1 cellular context compared by ENCODE assay signal in the genomic region with DNA sequence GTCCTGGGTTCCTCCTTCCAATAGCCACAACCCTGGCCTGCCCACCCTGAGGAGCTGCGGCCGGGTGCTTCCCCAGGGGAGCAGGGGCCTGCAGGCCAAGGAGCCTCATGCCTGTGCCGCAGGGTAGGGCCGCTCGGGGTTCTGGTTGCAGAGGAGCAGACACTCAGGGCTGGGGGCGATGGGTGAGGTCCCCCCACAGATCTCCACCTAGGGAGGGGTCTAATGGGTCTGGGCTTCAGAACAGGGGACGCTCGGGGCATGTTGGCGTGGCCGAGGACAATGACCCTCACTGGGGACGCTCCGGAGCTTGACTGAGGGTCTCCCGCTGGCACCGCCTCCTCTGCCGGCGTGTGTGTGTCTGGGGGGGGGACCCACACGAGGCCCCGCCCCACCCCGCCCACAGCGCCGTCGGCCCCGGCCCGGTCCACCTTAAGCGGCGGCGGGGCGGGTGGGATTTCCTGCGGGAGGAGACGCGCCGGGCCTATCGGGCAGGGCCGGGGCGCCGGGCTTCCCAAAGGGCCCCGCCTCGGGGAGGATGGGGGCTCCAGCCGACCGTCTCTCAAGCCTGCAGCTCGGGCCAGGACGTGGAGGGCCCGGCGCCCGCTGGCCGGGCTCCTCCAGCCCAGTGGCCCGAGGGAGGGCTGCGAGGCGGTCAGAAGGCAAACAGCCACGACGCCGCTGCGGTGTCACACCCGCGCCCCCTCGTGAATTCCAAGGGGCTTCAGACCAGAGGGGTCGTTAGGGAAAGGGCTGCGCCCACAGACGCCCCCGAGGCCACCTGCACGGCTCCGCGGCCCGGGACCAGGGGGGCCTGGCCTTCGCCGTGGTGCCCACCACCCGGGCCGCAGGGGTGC.
TF ChIP-seq lines count a peak whose summit lies in the region.

No MANE protein-coding gene starts in this region.

TF ChIP-seq in K562, 482 proteins besides CTCF, POLR2A, EP300 and RAD21 (continued from another document and continues in another):
- TF ChIP-seq, protein P1, sequence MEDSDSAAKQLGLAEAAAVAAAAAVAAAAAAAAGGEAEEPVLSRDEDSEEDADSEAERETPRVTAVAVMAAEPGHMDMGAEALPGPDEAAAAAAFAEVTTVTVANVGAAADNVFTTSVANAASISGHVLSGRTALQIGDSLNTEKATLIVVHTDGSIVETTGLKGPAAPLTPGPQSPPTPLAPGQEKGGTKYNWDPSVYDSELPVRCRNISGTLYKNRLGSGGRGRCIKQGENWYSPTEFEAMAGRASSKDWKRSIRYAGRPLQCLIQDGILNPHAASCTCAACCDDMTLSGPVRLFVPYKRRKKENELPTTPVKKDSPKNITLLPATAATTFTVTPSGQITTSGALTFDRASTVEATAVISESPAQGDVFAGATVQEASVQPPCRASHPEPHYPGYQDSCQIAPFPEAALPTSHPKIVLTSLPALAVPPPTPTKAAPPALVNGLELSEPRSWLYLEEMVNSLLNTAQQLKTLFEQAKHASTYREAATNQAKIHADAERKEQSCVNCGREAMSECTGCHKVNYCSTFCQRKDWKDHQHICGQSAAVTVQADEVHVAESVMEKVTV (CRISPR knock-in tag; IDR thresholded peaks at IDR 0.05) = no peak
- TF ChIP-seq, protein P2, sequence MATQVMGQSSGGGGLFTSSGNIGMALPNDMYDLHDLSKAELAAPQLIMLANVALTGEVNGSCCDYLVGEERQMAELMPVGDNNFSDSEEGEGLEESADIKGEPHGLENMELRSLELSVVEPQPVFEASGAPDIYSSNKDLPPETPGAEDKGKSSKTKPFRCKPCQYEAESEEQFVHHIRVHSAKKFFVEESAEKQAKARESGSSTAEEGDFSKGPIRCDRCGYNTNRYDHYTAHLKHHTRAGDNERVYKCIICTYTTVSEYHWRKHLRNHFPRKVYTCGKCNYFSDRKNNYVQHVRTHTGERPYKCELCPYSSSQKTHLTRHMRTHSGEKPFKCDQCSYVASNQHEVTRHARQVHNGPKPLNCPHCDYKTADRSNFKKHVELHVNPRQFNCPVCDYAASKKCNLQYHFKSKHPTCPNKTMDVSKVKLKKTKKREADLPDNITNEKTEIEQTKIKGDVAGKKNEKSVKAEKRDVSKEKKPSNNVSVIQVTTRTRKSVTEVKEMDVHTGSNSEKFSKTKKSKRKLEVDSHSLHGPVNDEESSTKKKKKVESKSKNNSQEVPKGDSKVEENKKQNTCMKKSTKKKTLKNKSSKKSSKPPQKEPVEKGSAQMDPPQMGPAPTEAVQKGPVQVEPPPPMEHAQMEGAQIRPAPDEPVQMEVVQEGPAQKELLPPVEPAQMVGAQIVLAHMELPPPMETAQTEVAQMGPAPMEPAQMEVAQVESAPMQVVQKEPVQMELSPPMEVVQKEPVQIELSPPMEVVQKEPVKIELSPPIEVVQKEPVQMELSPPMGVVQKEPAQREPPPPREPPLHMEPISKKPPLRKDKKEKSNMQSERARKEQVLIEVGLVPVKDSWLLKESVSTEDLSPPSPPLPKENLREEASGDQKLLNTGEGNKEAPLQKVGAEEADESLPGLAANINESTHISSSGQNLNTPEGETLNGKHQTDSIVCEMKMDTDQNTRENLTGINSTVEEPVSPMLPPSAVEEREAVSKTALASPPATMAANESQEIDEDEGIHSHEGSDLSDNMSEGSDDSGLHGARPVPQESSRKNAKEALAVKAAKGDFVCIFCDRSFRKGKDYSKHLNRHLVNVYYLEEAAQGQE (CRISPR knock-in tag; IDR thresholded peaks at IDR 0.05; ENCODE audit: low read depth) = peak; percentile 76
- TF ChIP-seq ZNF324 (CRISPR knock-in tag; IDR thresholded peaks at IDR 0.05) (no peak), CSDE1 (IDR thresholded peaks at IDR 0.05) (no peak), ZNF140 (CRISPR knock-in tag; IDR thresholded peaks at IDR 0.05) (no peak), MBD2 (IDR thresholded peaks at IDR 0.05; ENCODE audit: borderline replicate concordance, low read depth) (peak; percentile 52; the same call in 1 of the 2 replicates), ZNF830 (CRISPR knock-in tag; IDR thresholded peaks at IDR 0.05) (no peak), WHSC1 (IDR thresholded peaks at IDR 0.05; ENCODE audit: low read length) (no peak), NEUROD1 (IDR thresholded peaks at IDR 0.05; ENCODE audit: borderline replicate concordance, low read depth, low read length, partially characterized antibody) (peak; percentile 91), ZNF699 (CRISPR knock-in tag; IDR thresholded peaks at IDR 0.05; ENCODE audit: insufficient replicate concordance) (peak; percentile 83), ZNF766 (CRISPR knock-in tag; conservative IDR thresholded peaks at IDR 0.05) (no peak), MYBL2 (IDR thresholded peaks at IDR 0.05; ENCODE audit: low read depth) (no peak), MYBL2 (CRISPR knock-in tag; IDR thresholded peaks at IDR 0.05; ENCODE audit: borderline replicate concordance) (no peak), HMG20A (CRISPR knock-in tag; conservative IDR thresholded peaks at IDR 0.05) (no peak), POLR2AphosphoS2 (IDR thresholded peaks at IDR 0.05; ENCODE audit: low read length) (no peak), SMARCA4 (IDR thresholded peaks at IDR 0.05) (no peak), CREB1 (IDR thresholded peaks at IDR 0.05) (peak; percentile 35; the same call in 1 of the 2 replicates), CREB1 (CRISPR knock-in tag; IDR thresholded peaks at IDR 0.05) (no peak), ZFP36 (IDR thresholded peaks at IDR 0.05; ENCODE audit: low read depth, low read length, partially characterized antibody) (no peak), TSC22D4 (tag; IDR thresholded peaks at IDR 0.05) (no peak), ZSCAN32 (CRISPR knock-in tag; IDR thresholded peaks at IDR 0.05) (no peak), HDGF (IDR thresholded peaks at IDR 0.05) (0 out of 2 replicates have a peak, but pooled peaks have one; percentile 70), CCAR2 (IDR thresholded peaks at IDR 0.05; ENCODE audit: low read depth, low read length) (no peak), MIER1 (IDR thresholded peaks at IDR 0.05; ENCODE audit: low read depth) (no peak), RBM34 (IDR thresholded peaks at IDR 0.05; ENCODE audit: borderline replicate concordance, insufficient read depth, low read length) (no peak), ZNF717 (CRISPR knock-in tag; IDR thresholded peaks at IDR 0.05) (no peak), ETS2 (tag; IDR thresholded peaks at IDR 0.05; ENCODE audit: borderline replicate concordance, poor library complexity, severe bottlenecking) (no peak), FOXK1 (CRISPR knock-in tag; IDR thresholded peaks at IDR 0.05; ENCODE audit: borderline replicate concordance) (no peak)
- TF ChIP-seq, protein P3, sequence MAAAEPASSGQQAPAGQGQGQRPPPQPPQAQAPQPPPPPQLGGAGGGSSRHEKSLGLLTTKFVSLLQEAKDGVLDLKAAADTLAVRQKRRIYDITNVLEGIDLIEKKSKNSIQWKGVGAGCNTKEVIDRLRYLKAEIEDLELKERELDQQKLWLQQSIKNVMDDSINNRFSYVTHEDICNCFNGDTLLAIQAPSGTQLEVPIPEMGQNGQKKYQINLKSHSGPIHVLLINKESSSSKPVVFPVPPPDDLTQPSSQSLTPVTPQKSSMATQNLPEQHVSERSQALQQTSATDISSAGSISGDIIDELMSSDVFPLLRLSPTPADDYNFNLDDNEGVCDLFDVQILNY (CRISPR knock-in tag; IDR thresholded peaks at IDR 0.05) = no peak
- TF ChIP-seq, protein P4, sequence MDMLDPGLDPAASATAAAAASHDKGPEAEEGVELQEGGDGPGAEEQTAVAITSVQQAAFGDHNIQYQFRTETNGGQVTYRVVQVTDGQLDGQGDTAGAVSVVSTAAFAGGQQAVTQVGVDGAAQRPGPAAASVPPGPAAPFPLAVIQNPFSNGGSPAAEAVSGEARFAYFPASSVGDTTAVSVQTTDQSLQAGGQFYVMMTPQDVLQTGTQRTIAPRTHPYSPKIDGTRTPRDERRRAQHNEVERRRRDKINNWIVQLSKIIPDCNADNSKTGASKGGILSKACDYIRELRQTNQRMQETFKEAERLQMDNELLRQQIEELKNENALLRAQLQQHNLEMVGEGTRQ (CRISPR knock-in tag; IDR thresholded peaks at IDR 0.05) = no peak; the same call in 1 of the 2 replicates
- TF ChIP-seq, protein P5, sequence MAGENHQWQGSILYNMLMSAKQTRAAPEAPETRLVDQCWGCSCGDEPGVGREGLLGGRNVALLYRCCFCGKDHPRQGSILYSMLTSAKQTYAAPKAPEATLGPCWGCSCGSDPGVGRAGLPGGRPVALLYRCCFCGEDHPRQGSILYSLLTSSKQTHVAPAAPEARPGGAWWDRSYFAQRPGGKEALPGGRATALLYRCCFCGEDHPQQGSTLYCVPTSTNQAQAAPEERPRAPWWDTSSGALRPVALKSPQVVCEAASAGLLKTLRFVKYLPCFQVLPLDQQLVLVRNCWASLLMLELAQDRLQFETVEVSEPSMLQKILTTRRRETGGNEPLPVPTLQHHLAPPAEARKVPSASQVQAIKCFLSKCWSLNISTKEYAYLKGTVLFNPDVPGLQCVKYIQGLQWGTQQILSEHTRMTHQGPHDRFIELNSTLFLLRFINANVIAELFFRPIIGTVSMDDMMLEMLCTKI (IDR thresholded peaks at IDR 0.05; ENCODE audit: partially characterized antibody) = no peak
- TF ChIP-seq, protein P6, sequence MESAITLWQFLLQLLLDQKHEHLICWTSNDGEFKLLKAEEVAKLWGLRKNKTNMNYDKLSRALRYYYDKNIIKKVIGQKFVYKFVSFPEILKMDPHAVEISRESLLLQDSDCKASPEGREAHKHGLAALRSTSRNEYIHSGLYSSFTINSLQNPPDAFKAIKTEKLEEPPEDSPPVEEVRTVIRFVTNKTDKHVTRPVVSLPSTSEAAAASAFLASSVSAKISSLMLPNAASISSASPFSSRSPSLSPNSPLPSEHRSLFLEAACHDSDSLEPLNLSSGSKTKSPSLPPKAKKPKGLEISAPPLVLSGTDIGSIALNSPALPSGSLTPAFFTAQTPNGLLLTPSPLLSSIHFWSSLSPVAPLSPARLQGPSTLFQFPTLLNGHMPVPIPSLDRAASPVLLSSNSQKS (CRISPR knock-in tag; IDR thresholded peaks at IDR 0.05) = no peak
- TF ChIP-seq, protein P7, sequence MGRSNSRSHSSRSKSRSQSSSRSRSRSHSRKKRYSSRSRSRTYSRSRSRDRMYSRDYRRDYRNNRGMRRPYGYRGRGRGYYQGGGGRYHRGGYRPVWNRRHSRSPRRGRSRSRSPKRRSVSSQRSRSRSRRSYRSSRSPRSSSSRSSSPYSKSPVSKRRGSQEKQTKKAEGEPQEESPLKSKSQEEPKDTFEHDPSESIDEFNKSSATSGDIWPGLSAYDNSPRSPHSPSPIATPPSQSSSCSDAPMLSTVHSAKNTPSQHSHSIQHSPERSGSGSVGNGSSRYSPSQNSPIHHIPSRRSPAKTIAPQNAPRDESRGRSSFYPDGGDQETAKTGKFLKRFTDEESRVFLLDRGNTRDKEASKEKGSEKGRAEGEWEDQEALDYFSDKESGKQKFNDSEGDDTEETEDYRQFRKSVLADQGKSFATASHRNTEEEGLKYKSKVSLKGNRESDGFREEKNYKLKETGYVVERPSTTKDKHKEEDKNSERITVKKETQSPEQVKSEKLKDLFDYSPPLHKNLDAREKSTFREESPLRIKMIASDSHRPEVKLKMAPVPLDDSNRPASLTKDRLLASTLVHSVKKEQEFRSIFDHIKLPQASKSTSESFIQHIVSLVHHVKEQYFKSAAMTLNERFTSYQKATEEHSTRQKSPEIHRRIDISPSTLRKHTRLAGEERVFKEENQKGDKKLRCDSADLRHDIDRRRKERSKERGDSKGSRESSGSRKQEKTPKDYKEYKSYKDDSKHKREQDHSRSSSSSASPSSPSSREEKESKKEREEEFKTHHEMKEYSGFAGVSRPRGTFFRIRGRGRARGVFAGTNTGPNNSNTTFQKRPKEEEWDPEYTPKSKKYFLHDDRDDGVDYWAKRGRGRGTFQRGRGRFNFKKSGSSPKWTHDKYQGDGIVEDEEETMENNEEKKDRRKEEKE (IDR thresholded peaks at IDR 0.05; ENCODE audit: borderline replicate concordance in 1 of 2, control insufficient read depth in 1 of 2, low read depth in 2 of 2, low read length in 1 of 2) = no peak
- TF ChIP-seq, protein P8, sequence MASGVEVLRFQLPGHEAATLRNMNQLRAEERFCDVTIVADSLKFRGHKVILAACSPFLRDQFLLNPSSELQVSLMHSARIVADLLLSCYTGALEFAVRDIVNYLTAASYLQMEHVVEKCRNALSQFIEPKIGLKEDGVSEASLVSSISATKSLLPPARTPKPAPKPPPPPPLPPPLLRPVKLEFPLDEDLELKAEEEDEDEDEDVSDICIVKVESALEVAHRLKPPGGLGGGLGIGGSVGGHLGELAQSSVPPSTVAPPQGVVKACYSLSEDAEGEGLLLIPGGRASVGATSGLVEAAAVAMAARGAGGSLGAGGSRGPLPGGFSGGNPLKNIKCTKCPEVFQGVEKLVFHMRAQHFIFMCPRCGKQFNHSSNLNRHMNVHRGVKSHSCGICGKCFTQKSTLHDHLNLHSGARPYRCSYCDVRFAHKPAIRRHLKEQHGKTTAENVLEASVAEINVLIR (CRISPR knock-in tag; IDR thresholded peaks at IDR 0.05) = peak; percentile 22; the same call in 1 of the 2 replicates
- TF ChIP-seq, protein P9, sequence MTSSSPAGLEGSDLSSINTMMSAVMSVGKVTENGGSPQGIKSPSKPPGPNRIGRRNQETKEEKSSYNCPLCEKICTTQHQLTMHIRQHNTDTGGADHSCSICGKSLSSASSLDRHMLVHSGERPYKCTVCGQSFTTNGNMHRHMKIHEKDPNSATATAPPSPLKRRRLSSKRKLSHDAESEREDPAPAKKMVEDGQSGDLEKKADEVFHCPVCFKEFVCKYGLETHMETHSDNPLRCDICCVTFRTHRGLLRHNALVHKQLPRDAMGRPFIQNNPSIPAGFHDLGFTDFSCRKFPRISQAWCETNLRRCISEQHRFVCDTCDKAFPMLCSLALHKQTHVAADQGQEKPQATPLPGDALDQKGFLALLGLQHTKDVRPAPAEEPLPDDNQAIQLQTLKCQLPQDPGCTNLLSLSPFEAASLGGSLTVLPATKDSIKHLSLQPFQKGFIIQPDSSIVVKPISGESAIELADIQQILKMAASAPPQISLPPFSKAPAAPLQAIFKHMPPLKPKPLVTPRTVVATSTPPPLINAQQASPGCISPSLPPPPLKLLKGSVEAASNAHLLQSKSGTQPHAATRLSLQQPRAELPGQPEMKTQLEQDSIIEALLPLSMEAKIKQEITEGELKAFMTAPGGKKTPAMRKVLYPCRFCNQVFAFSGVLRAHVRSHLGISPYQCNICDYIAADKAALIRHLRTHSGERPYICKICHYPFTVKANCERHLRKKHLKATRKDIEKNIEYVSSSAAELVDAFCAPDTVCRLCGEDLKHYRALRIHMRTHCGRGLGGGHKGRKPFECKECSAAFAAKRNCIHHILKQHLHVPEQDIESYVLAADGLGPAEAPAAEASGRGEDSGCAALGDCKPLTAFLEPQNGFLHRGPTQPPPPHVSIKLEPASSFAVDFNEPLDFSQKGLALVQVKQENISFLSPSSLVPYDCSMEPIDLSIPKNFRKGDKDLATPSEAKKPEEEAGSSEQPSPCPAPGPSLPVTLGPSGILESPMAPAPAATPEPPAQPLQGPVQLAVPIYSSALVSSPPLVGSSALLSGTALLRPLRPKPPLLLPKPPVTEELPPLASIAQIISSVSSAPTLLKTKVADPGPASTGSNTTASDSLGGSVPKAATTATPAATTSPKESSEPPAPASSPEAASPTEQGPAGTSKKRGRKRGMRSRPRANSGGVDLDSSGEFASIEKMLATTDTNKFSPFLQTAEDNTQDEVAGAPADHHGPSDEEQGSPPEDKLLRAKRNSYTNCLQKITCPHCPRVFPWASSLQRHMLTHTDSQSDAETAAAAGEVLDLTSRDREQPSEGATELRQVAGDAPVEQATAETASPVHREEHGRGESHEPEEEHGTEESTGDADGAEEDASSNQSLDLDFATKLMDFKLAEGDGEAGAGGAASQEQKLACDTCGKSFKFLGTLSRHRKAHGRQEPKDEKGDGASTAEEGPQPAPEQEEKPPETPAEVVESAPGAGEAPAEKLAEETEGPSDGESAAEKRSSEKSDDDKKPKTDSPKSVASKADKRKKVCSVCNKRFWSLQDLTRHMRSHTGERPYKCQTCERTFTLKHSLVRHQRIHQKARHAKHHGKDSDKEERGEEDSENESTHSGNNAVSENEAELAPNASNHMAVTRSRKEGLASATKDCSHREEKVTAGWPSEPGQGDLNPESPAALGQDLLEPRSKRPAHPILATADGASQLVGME (CRISPR knock-in tag; IDR thresholded peaks at IDR 0.05) = peak; percentile 88
